Comparison of ENCODE assay signal across 10 cellular contexts in genomic region chr10:103276251-103276936, GRCh38. TPM values are rescaled to one million over a fixed set of nuclear protein-coding genes. Genes with fewer than 3 reads are reported as not detected.
DNase-seq lines count a peak whose midpoint lies in the region; ATAC-seq and TF ChIP-seq lines count a peak whose summit lies in the region.
"Had no signal": no experiment of that assay in that cellular context is flagged by ENCODE, and none has a peak within 500 bp of the region (broad histone marks: within the 10 kb centered on the region; RNA-seq: fewer than 3 reads in every experiment).

No MANE protein-coding gene starts in this region.

- H3K9me3 ChIP-seq in heart right ventricle (no peaks in the 10 kb centered on the region), iPS-20b (ENCODE audit: insufficient read depth, low read depth, low read length) (no peaks in the 10 kb centered on the region), osteoblast (ENCODE audit: low read depth, low read length) (no peaks in the 10 kb centered on the region)
- H3K9me3 ChIP-seq: gastrocnemius medialis, neutrophil had no signal

- peaks cover 0 to 27% (median 6%) of the 10 kb centered on the region in 9 donors for H3K4me1 ChIP-seq in heart right ventricle
- H3K4me1 ChIP-seq in iPS-20b (ENCODE audit: insufficient read depth, low read length): no peaks in the 10 kb centered on the region; the same call in 1 of the 2 replicates
- peaks cover 8% of the 10 kb centered on the region for H3K4me1 ChIP-seq in osteoblast (ENCODE audit: insufficient read depth, low read length)
- H3K4me1 ChIP-seq: gastrocnemius medialis had no signal

- no peaks in the 10 kb centered on the region for H3K9me3 Mint-ChIP-seq in activated CD8-positive, alpha-beta T cell treated with anti-CD3 and anti-CD28 coated beads, Interleukin-2, amount 10 ng/mL, durations not matched to agents 7 days and 5 days (ENCODE audit: insufficient read depth)
- peaks cover 5% of the 10 kb centered on the region for H3K9me3 Mint-ChIP-seq in type B pancreatic cell

- H2AFZ ChIP-seq in osteoblast (ENCODE audit: low read length): no peak overlapping the region

- H3K4me3 ChIP-seq in heart right ventricle (peak overlapping the region in 7 of 10 donors; percentile 6 to 39 (median 22)), iPS-20b (ENCODE audit: low read length) (peak overlapping the region; percentile 79), osteoblast (ENCODE audit: insufficient read depth, low read length) (no peak overlapping the region)

- H4K20me1 ChIP-seq in osteoblast (ENCODE audit: insufficient read depth, low read length): no peaks in the 10 kb centered on the region

- 7 to 11% methylated on average over 25 of the region's 25 CpGs for WGBS in heart right ventricle, 2 donors

- no peak overlapping the region for H3K4me2 ChIP-seq in osteoblast (ENCODE audit: insufficient read depth, low read length)

- no peak overlapping the region for H3K27ac Mint-ChIP-seq in activated CD8-positive, alpha-beta T cell treated with anti-CD3 and anti-CD28 coated beads, Interleukin-2, amount 10 ng/mL, durations not matched to agents 7 days and 5 days
- peak overlapping the region; percentile 52 for H3K27ac Mint-ChIP-seq in type B pancreatic cell

- H3K36me3 ChIP-seq in heart right ventricle (no peaks in the 10 kb centered on the region), iPS-20b (ENCODE audit: insufficient read depth, low read depth, low read length) (no peaks in the 10 kb centered on the region), osteoblast (ENCODE audit: insufficient read depth, low read length) (no peaks in the 10 kb centered on the region)
- H3K36me3 ChIP-seq: gastrocnemius medialis, neutrophil had no signal

- H3K36me3 Mint-ChIP-seq in activated CD8-positive, alpha-beta T cell treated with anti-CD3 and anti-CD28 coated beads, Interleukin-2, amount 10 ng/mL, durations not matched to agents 7 days and 5 days (ENCODE audit: low read depth): peaks cover 2% of the 10 kb centered on the region
- H3K36me3 Mint-ChIP-seq in type B pancreatic cell: peaks cover 4% of the 10 kb centered on the region

- POLR2A ChIA-PET in activated CD8-positive, alpha-beta T cell treated with anti-CD3 and anti-CD28 coated beads, Interleukin-2, amount 10 ng/mL, durations not matched to agents 7 days and 5 days (lab: Charles Lee): no interaction called here

- no peak for TF ChIP-seq CTCF in heart right ventricle (IDR thresholded peaks at IDR 0.05)
- no peak for TF ChIP-seq CTCF in type B pancreatic cell (conservative IDR thresholded peaks at IDR 0.05)
- no peak for TF ChIP-seq CTCF in osteoblast (IDR thresholded peaks at IDR 0.05; ENCODE audit: extremely low read depth, low read depth, low read length)

- CTCF ChIA-PET in activated CD8-positive, alpha-beta T cell treated with anti-CD3 and anti-CD28 coated beads, Interleukin-2, amount 10 ng/mL, durations not matched to agents 7 days and 5 days (lab: Charles Lee): interaction anchor here (1.0 to 1.4 kb wide), 4 partner anchors 12 to 359 kb away, joined by 3 to 4 read pairs (median 4); partner anchors contain the start of gene CNNM2

- peaks cover 19% of the 10 kb centered on the region for H3K4me1 Mint-ChIP-seq in activated CD8-positive, alpha-beta T cell treated with anti-CD3 and anti-CD28 coated beads, Interleukin-2, amount 10 ng/mL, durations not matched to agents 7 days and 5 days (ENCODE audit: low read depth)
- peaks cover 5% of the 10 kb centered on the region for H3K4me1 Mint-ChIP-seq in type B pancreatic cell (ENCODE audit: unreplicated experiment)

- H3K4me3 Mint-ChIP-seq in activated CD8-positive, alpha-beta T cell treated with anti-CD3 and anti-CD28 coated beads, Interleukin-2, amount 10 ng/mL, durations not matched to agents 7 days and 5 days: peak overlapping the region; percentile 53
- H3K4me3 Mint-ChIP-seq in type B pancreatic cell: peak overlapping the region; percentile 83

- ATAC-seq in heart right ventricle: no peak
- ATAC-seq in left cardiac atrium: no peak
- no peak for ATAC-seq in activated CD8-positive, alpha-beta T cell treated with anti-CD3 and anti-CD28 coated beads, Interleukin-2, amount 10 ng/mL, durations not matched to agents 7 days and 5 days
- ATAC-seq: gastrocnemius medialis had no signal

- H3K79me2 ChIP-seq in osteoblast (ENCODE audit: insufficient read depth, low read length): no peaks in the 10 kb centered on the region

- peaks cover 19 to 72% (median 67%) of the 10 kb centered on the region in 7 donors for H3K27me3 ChIP-seq in heart right ventricle
- peaks cover 67% of the 10 kb centered on the region for H3K27me3 ChIP-seq in iPS-20b (ENCODE audit: insufficient read depth, low read length)
- H3K27me3 ChIP-seq in osteoblast (ENCODE audit: insufficient read depth, low read length): peaks cover 63% of the 10 kb centered on the region

- H3K9ac ChIP-seq in iPS-20b (ENCODE audit: low read depth, low read length): peak overlapping the region; percentile 51; the same call in 1 of the 2 replicates

- peaks cover 50% of the 10 kb centered on the region for H3K27me3 Mint-ChIP-seq in activated CD8-positive, alpha-beta T cell treated with anti-CD3 and anti-CD28 coated beads, Interleukin-2, amount 10 ng/mL, durations not matched to agents 7 days and 5 days (ENCODE audit: low read depth)
- H3K27me3 Mint-ChIP-seq in type B pancreatic cell: peaks cover 74% of the 10 kb centered on the region

- DNase-seq in heart right ventricle (no peak), left cardiac atrium (no peak), type B pancreatic cell (ENCODE audit: extremely low spot score, unreplicated experiment) (no peak), cortex of kidney (lab: John Stamatoyannopoulos, UW) (no peak), NOMO-1 (lab: John Stamatoyannopoulos, UW; ENCODE audit: unreplicated experiment in 2 of 2) (no peak), osteoblast (ENCODE audit: insufficient read length, low spot score, missing footprints) (no peak)
- no peak for DNase-seq in activated CD8-positive, alpha-beta T cell treated with anti-CD3 and anti-CD28 coated beads, Interleukin-2, amount 10 ng/mL, durations not matched to agents 7 days and 5 days
- DNase-seq: gastrocnemius medialis had no signal

- H3K27ac ChIP-seq in heart right ventricle (no peak overlapping the region), iPS-20b (ENCODE audit: low read length) (no peak overlapping the region), osteoblast (ENCODE audit: low read depth, low read length) (no peak overlapping the region)
- H3K27ac ChIP-seq: gastrocnemius medialis, neutrophil had no signal

- intact Hi-C loops in heart right ventricle (cut with DNase I) (no loop called here), left cardiac atrium (cut with DNase I) (no loop called here)

RNA-seq across cellular contexts. Expression of gene INA, which starts 0.5 kb away (rescaled TPM):
- total RNA-seq in heart right ventricle: not detected
- under 1 TPM in 1 of 2 donors, not detected in 1; 0.01 TPM for polyA plus RNA-seq in heart right ventricle
- total RNA-seq in left cardiac atrium: not detected
- total RNA-seq in activated CD8-positive, alpha-beta T cell treated with anti-CD3 and anti-CD28 coated beads, Interleukin-2, amount 10 ng/mL, durations not matched to agents 7 days and 5 days: under 1 TPM in 1 of 2 experiments, not detected in 1; 0.08 TPM
- 9.4 and 38.0 TPM in 2 replicates for total RNA-seq in type B pancreatic cell (ENCODE audit: low replicate concordance)
- 0.29 and 0.36 TPM in 2 replicates for total RNA-seq in osteoblast

RNA-seq across cellular contexts. Expression of gene RPEL1, which starts 30.7 kb away (rescaled TPM):
- total RNA-seq in heart right ventricle (not detected), left cardiac atrium (not detected), type B pancreatic cell (ENCODE audit: low replicate concordance) (not detected in 2 replicates), osteoblast (0.29 and 0.36 TPM in 2 replicates)
- polyA plus RNA-seq in heart right ventricle: under 1 TPM in 1 of 2 donors, not detected in 1; 0.01 TPM
- total RNA-seq in activated CD8-positive, alpha-beta T cell treated with anti-CD3 and anti-CD28 coated beads, Interleukin-2, amount 10 ng/mL, durations not matched to agents 7 days and 5 days: under 1 TPM in 1 of 2 experiments, not detected in 1; 0.16 TPM
- total RNA-seq: gastrocnemius medialis had no signal
